Comparison of ENCODE assay signal across 27 cellular contexts in the genomic region with DNA sequence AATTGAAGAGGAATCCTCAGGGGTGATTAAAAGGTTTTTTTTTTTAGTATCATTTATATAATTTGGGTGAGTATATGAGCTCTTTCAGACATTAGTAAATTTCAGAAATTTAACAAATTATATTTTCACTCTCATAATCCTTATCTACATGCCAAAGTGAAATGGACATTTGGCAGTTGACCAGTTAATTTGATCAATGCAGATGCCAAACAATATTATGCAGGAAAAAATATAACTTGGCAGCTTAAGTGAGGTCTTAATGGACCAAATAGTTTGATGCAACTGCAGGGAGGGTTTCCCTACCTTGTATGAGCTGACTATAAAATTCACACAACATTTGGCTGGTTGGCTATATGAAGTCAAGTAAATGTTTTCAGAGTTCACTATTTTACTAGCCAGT.
"Had no signal": no experiment of that assay in that cellular context is flagged by ENCODE, and none has a peak within 500 bp of the region (broad histone marks: within the 10 kb centered on the region; RNA-seq: fewer than 3 reads in every experiment).

No MANE protein-coding gene starts in this region.

- H3K27me3 ChIP-seq: neutrophil, pancreas, right lobe of liver, sigmoid colon, stomach, thyroid gland, tibial nerve, upper lobe of left lung, vagina had no signal

- H3K27ac ChIP-seq: neutrophil, pancreas, prostate gland, sigmoid colon, stomach, thoracic aorta, thyroid gland, tibial nerve, upper lobe of left lung, vagina had no signal

- H3K4me1 ChIP-seq: pancreas, prostate gland, sigmoid colon, stomach, thyroid gland, tibial nerve, upper lobe of left lung, vagina had no signal

- ATAC-seq: naive thymus-derived CD8-positive, alpha-beta T cell; natural killer cell treated with Interleukin-12 subunit alpha and Interleukin-12 subunit beta and Interleukin-15 and Interleukin-18, amount 100 ng/mL, for 72 hours; pancreas; right cardiac atrium; right lobe of liver; stimulated activated effector memory CD8-positive, alpha-beta T cell treated with anti-CD3 and anti-CD28 coated beads, Interleukin-12 subunit alpha, Interleukin-12 subunit beta, amount 100 ng/mL, for 72 hours; stimulated activated naive B cell treated with anti-CD40 and anti-IgM and Interleukin-4, amounts not matched to agents 10 μg/mL and 1 μg/mL and 100 μg/mL, for 72 hours had no signal

- H3K4me1 Mint-ChIP-seq: naive thymus-derived CD8-positive, alpha-beta T cell; nephron progenitor cell; neural crest cell; stimulated activated naive B cell treated with anti-CD40 and anti-IgM and Interleukin-4, amounts not matched to agents 10 μg/mL and 1 μg/mL and 100 μg/mL, for 72 hours had no signal

- H3K27ac Mint-ChIP-seq: naive thymus-derived CD8-positive, alpha-beta T cell; natural killer cell treated with Interleukin-12 subunit alpha and Interleukin-12 subunit beta and Interleukin-15 and Interleukin-18, amount 100 ng/mL, for 72 hours; nephron progenitor cell; stimulated activated effector memory CD8-positive, alpha-beta T cell treated with anti-CD3 and anti-CD28 coated beads, Interleukin-12 subunit alpha, Interleukin-12 subunit beta, amount 100 ng/mL, for 72 hours; stimulated activated naive B cell treated with anti-CD40 and anti-IgM and Interleukin-4, amounts not matched to agents 10 μg/mL and 1 μg/mL and 100 μg/mL, for 72 hours; stimulated activated naive CD8-positive, alpha-beta T cell treated with anti-CD3 and anti-CD28 coated beads, Interleukin-15, Interleukin-2, amounts not matched to agents 100 ng/mL and 50 ng/mL, for 24 hours had no signal

- H3K9me3 ChIP-seq: neutrophil, pancreas, prostate gland, right lobe of liver, sigmoid colon, thoracic aorta, thyroid gland, upper lobe of left lung, vagina had no signal

- H3K27me3 Mint-ChIP-seq: naive thymus-derived CD8-positive, alpha-beta T cell; natural killer cell treated with Interleukin-12 subunit alpha and Interleukin-12 subunit beta and Interleukin-15 and Interleukin-18, amount 100 ng/mL, for 72 hours; stimulated activated naive B cell treated with anti-CD40 and anti-IgM and Interleukin-4, amounts not matched to agents 10 μg/mL and 1 μg/mL and 100 μg/mL, for 72 hours had no signal

- H3K4me3 ChIP-seq: pancreas, prostate gland, right lobe of liver, sigmoid colon, stomach, thoracic aorta, thyroid gland, tibial nerve, upper lobe of left lung, vagina had no signal

- H3K4me3 Mint-ChIP-seq: naive thymus-derived CD8-positive, alpha-beta T cell; natural killer cell treated with Interleukin-12 subunit alpha and Interleukin-12 subunit beta and Interleukin-15 and Interleukin-18, amount 100 ng/mL, for 72 hours; nephron progenitor cell; neural crest cell; stimulated activated effector memory CD8-positive, alpha-beta T cell treated with anti-CD3 and anti-CD28 coated beads, Interleukin-12 subunit alpha, Interleukin-12 subunit beta, amount 100 ng/mL, for 72 hours; stimulated activated naive B cell treated with anti-CD40 and anti-IgM and Interleukin-4, amounts not matched to agents 10 μg/mL and 1 μg/mL and 100 μg/mL, for 72 hours; stimulated activated naive CD8-positive, alpha-beta T cell treated with anti-CD3 and anti-CD28 coated beads, Interleukin-15, Interleukin-2, amounts not matched to agents 100 ng/mL and 50 ng/mL, for 24 hours had no signal

- H3K36me3 Mint-ChIP-seq: natural killer cell treated with Interleukin-12 subunit alpha and Interleukin-12 subunit beta and Interleukin-15 and Interleukin-18, amount 100 ng/mL, for 72 hours; stimulated activated effector memory CD8-positive, alpha-beta T cell treated with anti-CD3 and anti-CD28 coated beads, Interleukin-12 subunit alpha, Interleukin-12 subunit beta, amount 100 ng/mL, for 72 hours; stimulated activated naive B cell treated with anti-CD40 and anti-IgM and Interleukin-4, amounts not matched to agents 10 μg/mL and 1 μg/mL and 100 μg/mL, for 72 hours had no signal

- DNase-seq: naive thymus-derived CD8-positive, alpha-beta T cell; nephron progenitor cell; nucleus accumbens; pancreas; right cardiac atrium; right lobe of liver; sigmoid colon; small intestine; stimulated activated CD4-positive, alpha-beta T cell treated with anti-CD3 and anti-CD28 coated beads, Interleukin-15, amount 100 ng/mL, for 24 hours; stimulated activated CD4-positive, alpha-beta T cell treated with anti-CD3 and anti-CD28 coated beads, Interleukin-2, amount 100 ng/mL, for 24 hours; stimulated activated CD4-positive, alpha-beta T cell treated with anti-CD3 and anti-CD28 coated beads, Interleukin-2, amount 100 ng/mL, for 48 hours; stimulated activated CD4-positive, alpha-beta T cell treated with anti-CD3 and anti-CD28 coated beads, Interleukin-4, amount 100 ng/mL, for 24 hours; stimulated activated naive B cell treated with anti-CD40 and anti-IgM and Interleukin-4, amounts not matched to agents 10 μg/mL and 1 μg/mL and 100 μg/mL, for 72 hours; stimulated activated naive CD4-positive, alpha-beta T cell treated with Interleukin-2 at 50 U/mL for 16 hours; stomach; thyroid gland; trophoblast cell; upper lobe of left lung had no signal

- H3K36me3 ChIP-seq: neutrophil, pancreas, prostate gland, right lobe of liver, sigmoid colon, stomach, thoracic aorta, thyroid gland, tibial nerve, upper lobe of left lung, vagina had no signal
